5 cellular contexts compared by ENCODE assay signal in genomic region chr14:105635560-105635959, GRCh38.
"Had no signal": no experiment of that assay in that cellular context is flagged by ENCODE, and none has a peak within 500 bp of the region (broad histone marks: within the 10 kb centered on the region; RNA-seq: fewer than 3 reads in every experiment).

No MANE protein-coding gene starts in this region.

- H3K27ac Mint-ChIP-seq: GM23338, H9 had no signal

- H3K4me1 Mint-ChIP-seq: GM23338, H9 had no signal

- H3K4me3 ChIP-seq: GM23338, K562 had no signal

- DNase-seq: H9, HCEC 1CT, KG1 had no signal

- ATAC-seq: GM23338, K562 had no signal

- H3K4me3 Mint-ChIP-seq: GM23338, H9 had no signal
